ENCODE assay signal across 1 cellular context in the genomic region with DNA sequence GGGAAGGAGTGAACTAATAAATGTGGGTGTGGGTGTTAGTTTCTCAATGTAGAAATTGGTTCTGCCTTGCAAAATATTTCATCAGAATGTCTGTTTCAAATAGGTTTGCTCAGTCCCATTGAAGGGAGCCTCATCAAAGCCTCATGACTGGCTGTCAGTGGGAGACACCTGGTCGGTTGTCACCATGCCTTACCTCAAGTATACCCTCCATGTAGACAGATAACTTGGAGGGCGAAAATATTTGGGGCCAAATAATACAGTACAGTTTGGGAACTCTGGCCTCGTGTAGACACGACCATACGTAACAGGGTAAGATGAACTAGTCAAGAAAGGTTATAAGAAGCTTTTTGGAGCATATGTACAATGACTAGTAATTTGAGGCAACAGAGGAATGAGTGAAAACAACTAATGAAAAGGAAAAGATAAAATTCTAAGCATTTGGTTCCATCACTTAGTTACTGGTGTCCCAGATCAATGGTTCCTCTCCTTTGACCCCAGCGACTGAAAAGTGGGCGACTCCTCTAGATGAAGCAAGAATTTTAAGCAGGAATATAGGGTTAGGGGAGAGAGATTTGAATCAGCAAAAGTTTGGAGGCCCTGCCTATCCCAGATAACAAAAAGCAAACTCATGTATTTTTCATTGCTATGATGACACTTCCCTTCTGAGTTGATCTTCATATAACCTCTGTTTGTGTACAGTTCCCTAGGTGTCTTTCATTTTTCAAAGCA.
TF ChIP-seq lines count a peak whose summit lies in the region.

No MANE protein-coding gene starts in this region.

TF ChIP-seq in K562, 482 proteins besides CTCF, POLR2A, EP300 and RAD21 (continued from another document and continues in another):
- TF ChIP-seq, protein P1, sequence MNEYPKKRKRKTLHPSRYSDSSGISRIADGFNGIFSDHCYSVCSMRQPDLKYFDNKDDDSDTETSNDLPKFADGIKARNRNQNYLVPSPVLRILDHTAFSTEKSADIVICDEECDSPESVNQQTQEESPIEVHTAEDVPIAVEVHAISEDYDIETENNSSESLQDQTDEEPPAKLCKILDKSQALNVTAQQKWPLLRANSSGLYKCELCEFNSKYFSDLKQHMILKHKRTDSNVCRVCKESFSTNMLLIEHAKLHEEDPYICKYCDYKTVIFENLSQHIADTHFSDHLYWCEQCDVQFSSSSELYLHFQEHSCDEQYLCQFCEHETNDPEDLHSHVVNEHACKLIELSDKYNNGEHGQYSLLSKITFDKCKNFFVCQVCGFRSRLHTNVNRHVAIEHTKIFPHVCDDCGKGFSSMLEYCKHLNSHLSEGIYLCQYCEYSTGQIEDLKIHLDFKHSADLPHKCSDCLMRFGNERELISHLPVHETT (CRISPR knock-in tag; conservative IDR thresholded peaks at IDR 0.05 in 1 of 2, IDR thresholded peaks at IDR 0.05 in 1 of 2), result peak in 1 of 2 experiments; percentile 60; a peak in 2 of 4 replicates
- TF ChIP-seq ETV1 (tag; conservative IDR thresholded peaks at IDR 0.05; ENCODE audit: low read depth) (peak; percentile 19), TOE1 (IDR thresholded peaks at IDR 0.05; ENCODE audit: borderline replicate concordance) (no peak), TOE1 (CRISPR knock-in tag; IDR thresholded peaks at IDR 0.05; ENCODE audit: borderline replicate concordance, low read depth) (no peak), GABPA (tag; conservative IDR thresholded peaks at IDR 0.05; ENCODE audit: low read depth) (peak; percentile 48), SMARCA4 (IDR thresholded peaks at IDR 0.05) (peak; percentile 78), ZBTB8A (IDR thresholded peaks at IDR 0.05; ENCODE audit: partially characterized antibody) (no peak), FOSL1 (tag; conservative IDR thresholded peaks at IDR 0.05) (peak; percentile 67), NFRKB (IDR thresholded peaks at IDR 0.05; ENCODE audit: low read depth) (peak; percentile 26; the same call in 1 of the 2 replicates), PRPF4 (IDR thresholded peaks at IDR 0.05; ENCODE audit: insufficient read depth, low read depth, low read length, poor library complexity, severe bottlenecking) (no peak), ATF7 (IDR thresholded peaks at IDR 0.05) (peak; percentile 32; the same call in 1 of the 2 replicates), PHB (CRISPR knock-in tag; IDR thresholded peaks at IDR 0.05) (no peak), KAT2B (IDR thresholded peaks at IDR 0.05; ENCODE audit: low read depth, low read length) (no peak), POLR2G (IDR thresholded peaks at IDR 0.05; ENCODE audit: low read depth, low read length) (peak; percentile 47), TAL1 (IDR thresholded peaks at IDR 0.05) (peak; percentile 67), KDM2B (CRISPR knock-in tag; IDR thresholded peaks at IDR 0.05) (no peak), SMAD3 (CRISPR knock-in tag; conservative IDR thresholded peaks at IDR 0.05) (peak; percentile 39; the same call in 1 of the 2 replicates), ESRRA (IDR thresholded peaks at IDR 0.05; ENCODE audit: borderline replicate concordance, low read depth) (peak; percentile 32; the same call in 1 of the 2 replicates), GTF2E2 (tag; IDR thresholded peaks at IDR 0.05) (peak; percentile 88; the same call in 1 of the 2 replicates), HLTF (IDR thresholded peaks at IDR 0.05) (no peak), ZNF644 (tag; IDR thresholded peaks at IDR 0.05; ENCODE audit: low read depth) (peak; percentile 82), MYC (IDR thresholded peaks at IDR 0.05; ENCODE audit: low read depth, low read length) (peak; percentile 29; the same call in 1 of the 2 replicates), MYC (CRISPR knock-in tag; IDR thresholded peaks at IDR 0.05; ENCODE audit: borderline replicate concordance, low read depth) (no peak), ZNF75A (CRISPR knock-in tag; IDR thresholded peaks at IDR 0.05) (0 out of 2 replicates have a peak, but pooled peaks have one; percentile 15), HCFC1 (IDR thresholded peaks at IDR 0.05; ENCODE audit: low read depth, low read length) (no peak), ARID1B (IDR thresholded peaks at IDR 0.05) (peak; percentile 87), ARID2 (IDR thresholded peaks at IDR 0.05) (no peak), CBFA2T2 (conservative IDR thresholded peaks at IDR 0.05) (peak; percentile 33; the same call in 1 of the 2 replicates), SMARCA5 (IDR thresholded peaks at IDR 0.05) (no peak), FOXJ2 (tag; IDR thresholded peaks at IDR 0.05) (peak; percentile 76), HMGN3 (IDR thresholded peaks at IDR 0.05; ENCODE audit: borderline replicate concordance, extremely low read depth, insufficient read length, low read depth, low read length) (peak; percentile 32), GATAD2B (IDR thresholded peaks at IDR 0.05; ENCODE audit: borderline replicate concordance) (peak; percentile 45; the same call in 1 of the 2 replicates), MAFK (IDR thresholded peaks at IDR 0.05; ENCODE audit: low read length) (peak; percentile 81), MCM3 (IDR thresholded peaks at IDR 0.05) (no peak), ZKSCAN3 (CRISPR knock-in tag; IDR thresholded peaks at IDR 0.05) (no peak), PML (IDR thresholded peaks at IDR 0.05; ENCODE audit: low read length) (peak; percentile 49)
- TF ChIP-seq, protein P2, sequence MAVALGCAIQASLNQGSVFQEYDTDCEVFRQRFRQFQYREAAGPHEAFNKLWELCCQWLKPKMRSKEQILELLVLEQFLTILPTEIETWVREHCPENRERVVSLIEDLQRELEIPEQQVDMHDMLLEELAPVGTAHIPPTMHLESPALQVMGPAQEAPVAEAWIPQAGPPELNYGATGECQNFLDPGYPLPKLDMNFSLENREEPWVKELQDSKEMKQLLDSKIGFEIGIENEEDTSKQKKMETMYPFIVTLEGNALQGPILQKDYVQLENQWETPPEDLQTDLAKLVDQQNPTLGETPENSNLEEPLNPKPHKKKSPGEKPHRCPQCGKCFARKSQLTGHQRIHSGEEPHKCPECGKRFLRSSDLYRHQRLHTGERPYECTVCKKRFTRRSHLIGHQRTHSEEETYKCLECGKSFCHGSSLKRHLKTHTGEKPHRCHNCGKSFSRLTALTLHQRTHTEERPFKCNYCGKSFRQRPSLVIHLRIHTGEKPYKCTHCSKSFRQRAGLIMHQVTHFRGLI (CRISPR knock-in tag; IDR thresholded peaks at IDR 0.05), result no peak
- TF ChIP-seq, protein P3, sequence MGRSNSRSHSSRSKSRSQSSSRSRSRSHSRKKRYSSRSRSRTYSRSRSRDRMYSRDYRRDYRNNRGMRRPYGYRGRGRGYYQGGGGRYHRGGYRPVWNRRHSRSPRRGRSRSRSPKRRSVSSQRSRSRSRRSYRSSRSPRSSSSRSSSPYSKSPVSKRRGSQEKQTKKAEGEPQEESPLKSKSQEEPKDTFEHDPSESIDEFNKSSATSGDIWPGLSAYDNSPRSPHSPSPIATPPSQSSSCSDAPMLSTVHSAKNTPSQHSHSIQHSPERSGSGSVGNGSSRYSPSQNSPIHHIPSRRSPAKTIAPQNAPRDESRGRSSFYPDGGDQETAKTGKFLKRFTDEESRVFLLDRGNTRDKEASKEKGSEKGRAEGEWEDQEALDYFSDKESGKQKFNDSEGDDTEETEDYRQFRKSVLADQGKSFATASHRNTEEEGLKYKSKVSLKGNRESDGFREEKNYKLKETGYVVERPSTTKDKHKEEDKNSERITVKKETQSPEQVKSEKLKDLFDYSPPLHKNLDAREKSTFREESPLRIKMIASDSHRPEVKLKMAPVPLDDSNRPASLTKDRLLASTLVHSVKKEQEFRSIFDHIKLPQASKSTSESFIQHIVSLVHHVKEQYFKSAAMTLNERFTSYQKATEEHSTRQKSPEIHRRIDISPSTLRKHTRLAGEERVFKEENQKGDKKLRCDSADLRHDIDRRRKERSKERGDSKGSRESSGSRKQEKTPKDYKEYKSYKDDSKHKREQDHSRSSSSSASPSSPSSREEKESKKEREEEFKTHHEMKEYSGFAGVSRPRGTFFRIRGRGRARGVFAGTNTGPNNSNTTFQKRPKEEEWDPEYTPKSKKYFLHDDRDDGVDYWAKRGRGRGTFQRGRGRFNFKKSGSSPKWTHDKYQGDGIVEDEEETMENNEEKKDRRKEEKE (IDR thresholded peaks at IDR 0.05; ENCODE audit: borderline replicate concordance in 1 of 2, control insufficient read depth in 1 of 2, low read depth in 2 of 2, low read length in 1 of 2), result no peak
- TF ChIP-seq, protein P4, sequence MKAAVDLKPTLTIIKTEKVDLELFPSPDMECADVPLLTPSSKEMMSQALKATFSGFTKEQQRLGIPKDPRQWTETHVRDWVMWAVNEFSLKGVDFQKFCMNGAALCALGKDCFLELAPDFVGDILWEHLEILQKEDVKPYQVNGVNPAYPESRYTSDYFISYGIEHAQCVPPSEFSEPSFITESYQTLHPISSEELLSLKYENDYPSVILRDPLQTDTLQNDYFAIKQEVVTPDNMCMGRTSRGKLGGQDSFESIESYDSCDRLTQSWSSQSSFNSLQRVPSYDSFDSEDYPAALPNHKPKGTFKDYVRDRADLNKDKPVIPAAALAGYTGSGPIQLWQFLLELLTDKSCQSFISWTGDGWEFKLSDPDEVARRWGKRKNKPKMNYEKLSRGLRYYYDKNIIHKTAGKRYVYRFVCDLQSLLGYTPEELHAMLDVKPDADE (conservative IDR thresholded peaks at IDR 0.05; ENCODE audit: control insufficient read depth, low read depth, low read length), result no peak
- TF ChIP-seq, protein P5, sequence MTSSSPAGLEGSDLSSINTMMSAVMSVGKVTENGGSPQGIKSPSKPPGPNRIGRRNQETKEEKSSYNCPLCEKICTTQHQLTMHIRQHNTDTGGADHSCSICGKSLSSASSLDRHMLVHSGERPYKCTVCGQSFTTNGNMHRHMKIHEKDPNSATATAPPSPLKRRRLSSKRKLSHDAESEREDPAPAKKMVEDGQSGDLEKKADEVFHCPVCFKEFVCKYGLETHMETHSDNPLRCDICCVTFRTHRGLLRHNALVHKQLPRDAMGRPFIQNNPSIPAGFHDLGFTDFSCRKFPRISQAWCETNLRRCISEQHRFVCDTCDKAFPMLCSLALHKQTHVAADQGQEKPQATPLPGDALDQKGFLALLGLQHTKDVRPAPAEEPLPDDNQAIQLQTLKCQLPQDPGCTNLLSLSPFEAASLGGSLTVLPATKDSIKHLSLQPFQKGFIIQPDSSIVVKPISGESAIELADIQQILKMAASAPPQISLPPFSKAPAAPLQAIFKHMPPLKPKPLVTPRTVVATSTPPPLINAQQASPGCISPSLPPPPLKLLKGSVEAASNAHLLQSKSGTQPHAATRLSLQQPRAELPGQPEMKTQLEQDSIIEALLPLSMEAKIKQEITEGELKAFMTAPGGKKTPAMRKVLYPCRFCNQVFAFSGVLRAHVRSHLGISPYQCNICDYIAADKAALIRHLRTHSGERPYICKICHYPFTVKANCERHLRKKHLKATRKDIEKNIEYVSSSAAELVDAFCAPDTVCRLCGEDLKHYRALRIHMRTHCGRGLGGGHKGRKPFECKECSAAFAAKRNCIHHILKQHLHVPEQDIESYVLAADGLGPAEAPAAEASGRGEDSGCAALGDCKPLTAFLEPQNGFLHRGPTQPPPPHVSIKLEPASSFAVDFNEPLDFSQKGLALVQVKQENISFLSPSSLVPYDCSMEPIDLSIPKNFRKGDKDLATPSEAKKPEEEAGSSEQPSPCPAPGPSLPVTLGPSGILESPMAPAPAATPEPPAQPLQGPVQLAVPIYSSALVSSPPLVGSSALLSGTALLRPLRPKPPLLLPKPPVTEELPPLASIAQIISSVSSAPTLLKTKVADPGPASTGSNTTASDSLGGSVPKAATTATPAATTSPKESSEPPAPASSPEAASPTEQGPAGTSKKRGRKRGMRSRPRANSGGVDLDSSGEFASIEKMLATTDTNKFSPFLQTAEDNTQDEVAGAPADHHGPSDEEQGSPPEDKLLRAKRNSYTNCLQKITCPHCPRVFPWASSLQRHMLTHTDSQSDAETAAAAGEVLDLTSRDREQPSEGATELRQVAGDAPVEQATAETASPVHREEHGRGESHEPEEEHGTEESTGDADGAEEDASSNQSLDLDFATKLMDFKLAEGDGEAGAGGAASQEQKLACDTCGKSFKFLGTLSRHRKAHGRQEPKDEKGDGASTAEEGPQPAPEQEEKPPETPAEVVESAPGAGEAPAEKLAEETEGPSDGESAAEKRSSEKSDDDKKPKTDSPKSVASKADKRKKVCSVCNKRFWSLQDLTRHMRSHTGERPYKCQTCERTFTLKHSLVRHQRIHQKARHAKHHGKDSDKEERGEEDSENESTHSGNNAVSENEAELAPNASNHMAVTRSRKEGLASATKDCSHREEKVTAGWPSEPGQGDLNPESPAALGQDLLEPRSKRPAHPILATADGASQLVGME (CRISPR knock-in tag; IDR thresholded peaks at IDR 0.05), result peak; percentile 55; the same call in 1 of the 2 replicates
- TF ChIP-seq, protein P6, sequence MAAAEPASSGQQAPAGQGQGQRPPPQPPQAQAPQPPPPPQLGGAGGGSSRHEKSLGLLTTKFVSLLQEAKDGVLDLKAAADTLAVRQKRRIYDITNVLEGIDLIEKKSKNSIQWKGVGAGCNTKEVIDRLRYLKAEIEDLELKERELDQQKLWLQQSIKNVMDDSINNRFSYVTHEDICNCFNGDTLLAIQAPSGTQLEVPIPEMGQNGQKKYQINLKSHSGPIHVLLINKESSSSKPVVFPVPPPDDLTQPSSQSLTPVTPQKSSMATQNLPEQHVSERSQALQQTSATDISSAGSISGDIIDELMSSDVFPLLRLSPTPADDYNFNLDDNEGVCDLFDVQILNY (CRISPR knock-in tag; IDR thresholded peaks at IDR 0.05), result no peak
- TF ChIP-seq, protein P7, sequence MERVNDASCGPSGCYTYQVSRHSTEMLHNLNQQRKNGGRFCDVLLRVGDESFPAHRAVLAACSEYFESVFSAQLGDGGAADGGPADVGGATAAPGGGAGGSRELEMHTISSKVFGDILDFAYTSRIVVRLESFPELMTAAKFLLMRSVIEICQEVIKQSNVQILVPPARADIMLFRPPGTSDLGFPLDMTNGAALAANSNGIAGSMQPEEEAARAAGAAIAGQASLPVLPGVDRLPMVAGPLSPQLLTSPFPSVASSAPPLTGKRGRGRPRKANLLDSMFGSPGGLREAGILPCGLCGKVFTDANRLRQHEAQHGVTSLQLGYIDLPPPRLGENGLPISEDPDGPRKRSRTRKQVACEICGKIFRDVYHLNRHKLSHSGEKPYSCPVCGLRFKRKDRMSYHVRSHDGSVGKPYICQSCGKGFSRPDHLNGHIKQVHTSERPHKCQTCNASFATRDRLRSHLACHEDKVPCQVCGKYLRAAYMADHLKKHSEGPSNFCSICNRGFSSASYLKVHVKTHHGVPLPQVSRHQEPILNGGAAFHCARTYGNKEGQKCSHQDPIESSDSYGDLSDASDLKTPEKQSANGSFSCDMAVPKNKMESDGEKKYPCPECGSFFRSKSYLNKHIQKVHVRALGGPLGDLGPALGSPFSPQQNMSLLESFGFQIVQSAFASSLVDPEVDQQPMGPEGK (CRISPR knock-in tag; IDR thresholded peaks at IDR 0.05; ENCODE audit: borderline replicate concordance), result no peak
- TF ChIP-seq, protein P8, sequence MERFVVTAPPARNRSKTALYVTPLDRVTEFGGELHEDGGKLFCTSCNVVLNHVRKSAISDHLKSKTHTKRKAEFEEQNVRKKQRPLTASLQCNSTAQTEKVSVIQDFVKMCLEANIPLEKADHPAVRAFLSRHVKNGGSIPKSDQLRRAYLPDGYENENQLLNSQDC (CRISPR knock-in tag; IDR thresholded peaks at IDR 0.05), result no peak
